In genomic region chr1:12619396-12620141, GRCh38 we compare ENCODE assay signal across 8 cellular contexts. TPM values are rescaled to one million over a fixed set of nuclear protein-coding genes. Genes with fewer than 3 reads are reported as not detected.
DNase-seq lines count a peak whose midpoint lies in the region; ATAC-seq and TF ChIP-seq lines count a peak whose summit lies in the region.

No MANE protein-coding gene starts in this region.

- 8% methylated on average over 25 of the region's 25 CpGs for WGBS in urinary bladder

- H3K4me3 ChIP-seq in AG04449 (ENCODE audit: low read depth, low read length) (peak overlapping the region; percentile 82), left ventricle myocardium inferior (peak overlapping the region; percentile 94), urinary bladder (ENCODE audit: low read depth, low read length) (peak overlapping the region; percentile 69)

- DNase-seq in AG04449 (ENCODE audit: low read depth, low spot score) = no peak
- peak; percentile 74 for DNase-seq in NAMALWA (ENCODE audit: low spot score)
- peak; percentile 59 to 69 (median 59) for DNase-seq in T-helper 17 cell
- DNase-seq in amniotic stem cell (lab: John Stamatoyannopoulos, UW) = peak; percentile 84
- DNase-seq in left ventricle myocardium inferior = peak; percentile 88
- peak; percentile 96 for DNase-seq in posterior vena cava (ENCODE audit: low spot score)

- peak; percentile 56 for ATAC-seq in GM18907 (IDR thresholded peaks at IDR 0.05; ENCODE audit: unreplicated experiment)
- peak; percentile 56 for ATAC-seq in T-helper 17 cell

- H3K4me3 Mint-ChIP-seq in T-helper 17 cell = peak overlapping the region; percentile 98

- H3K9me3 ChIP-seq in T-helper 17 cell (ENCODE audit: control insufficient read depth, low read length, poor library complexity, severe bottlenecking) (no peaks in the 10 kb centered on the region), left ventricle myocardium inferior (replicated peaks) (no peaks in the 10 kb centered on the region)

- H3K4me1 ChIP-seq in left ventricle myocardium inferior (peaks cover 77% of the 10 kb centered on the region), urinary bladder (ENCODE audit: insufficient read depth) (peaks cover 2% of the 10 kb centered on the region)

- H3K27me3 ChIP-seq in left ventricle myocardium inferior (ENCODE audit: low read depth) = no peaks in the 10 kb centered on the region

- no peaks in the 10 kb centered on the region for H3K27me3 Mint-ChIP-seq in T-helper 17 cell

- CTCF ChIA-PET in AG04449 (lab: Yijun Ruan, JAX) = interaction anchor here (0.6 to 7.7 kb wide), 42 partner anchors 8 to 348 kb away, joined by 3 to 86 read pairs (median 4); no protein-coding TSS in a partner anchor

- POLR2A ChIA-PET in AG04449 (lab: Yijun Ruan, JAX) = interaction anchor here (0.6 to 2.1 kb wide), 7 partner anchors 12 to 281 kb away, joined by 3 to 21 read pairs (median 4); no protein-coding TSS in a partner anchor

- no peaks in the 10 kb centered on the region for H3K36me3 ChIP-seq in left ventricle myocardium inferior
- no peaks in the 10 kb centered on the region for H3K36me3 ChIP-seq in urinary bladder (ENCODE audit: insufficient read depth)

- H3K27ac ChIP-seq in left ventricle myocardium inferior (replicated peaks) (peak overlapping the region; percentile 97), urinary bladder (ENCODE audit: low read depth) (peak overlapping the region; percentile 77)

- peak; percentile 93 for TF ChIP-seq CTCF in AG04449 (IDR thresholded peaks at IDR 0.05; ENCODE audit: insufficient read depth, low read length, missing control alignments)
- peak; percentile 97 for TF ChIP-seq CTCF in left ventricle myocardium inferior (IDR thresholded peaks at IDR 0.05; ENCODE audit: borderline replicate concordance)

- peak overlapping the region; percentile 96 for H3K27ac Mint-ChIP-seq in T-helper 17 cell

- intact Hi-C loops in left ventricle myocardium inferior (cut with micrococcal nuclease) = loop anchor here (10.0 kb wide), 2 partner anchors 195 to 305 kb away; no protein-coding TSS in a partner anchor
- intact Hi-C loops in posterior vena cava (cut with DNase I) = loop anchor here (5.0 to 10.0 kb wide), 2 partner anchors 77 to 305 kb away; no protein-coding TSS in a partner anchor

- H3K4me1 Mint-ChIP-seq in T-helper 17 cell = peaks cover 42% of the 10 kb centered on the region

- no peaks in the 10 kb centered on the region for H3K36me3 Mint-ChIP-seq in T-helper 17 cell (ENCODE audit: low read depth)

RNA-seq across cellular contexts. Expression of gene DHRS3, which starts 1.6 kb away (rescaled TPM):
- total RNA-seq in T-helper 17 cell (10 to 100 TPM; 31.0 to 38.3 TPM), left ventricle myocardium inferior (89.7 TPM), posterior vena cava (100 to 1,000 TPM; 107 to 144 TPM), urinary bladder (83.2 TPM)
- polyA plus RNA-seq in urinary bladder = 62.1 TPM

RNA-seq across cellular contexts. Expression of gene AADACL4, which starts 24.3 kb away (rescaled TPM):
- total RNA-seq in T-helper 17 cell (not detected), left ventricle myocardium inferior (not detected), posterior vena cava (not detected), urinary bladder (0.37 TPM)
- polyA plus RNA-seq in urinary bladder = not detected
